In the genomic region with DNA sequence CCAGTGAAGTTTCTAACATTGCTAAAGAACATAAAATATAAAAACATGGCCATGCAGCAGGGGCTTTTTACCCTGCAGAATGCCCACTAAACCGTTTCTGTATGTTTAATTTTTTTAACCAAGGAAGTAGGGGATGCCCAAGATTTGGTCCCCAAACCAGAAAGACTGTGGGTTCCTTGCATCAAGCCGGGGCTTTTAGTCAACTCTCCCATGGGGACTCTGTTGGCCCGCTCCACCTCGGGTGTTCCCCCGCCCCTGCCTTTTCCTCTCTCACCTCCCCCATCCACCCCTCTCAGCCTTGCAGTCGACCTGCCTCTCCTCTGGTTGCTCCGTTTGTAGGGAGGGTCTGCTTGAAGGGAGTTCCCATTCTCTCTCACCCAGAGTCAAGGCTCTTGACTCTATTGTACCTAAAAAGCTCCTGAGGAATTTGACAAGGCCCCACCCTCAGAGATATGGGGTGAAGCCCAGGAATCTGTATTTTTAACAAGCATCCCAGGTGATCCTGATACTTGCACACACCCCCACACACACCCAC, we compare ENCODE assay signal across 10 cellular contexts.
DNase-seq lines count a peak whose midpoint lies in the region; ATAC-seq and TF ChIP-seq lines count a peak whose summit lies in the region.
"Had no signal": no experiment of that assay in that cellular context is flagged by ENCODE, and none has a peak within 500 bp of the region (broad histone marks: within the 10 kb centered on the region; RNA-seq: fewer than 3 reads in every experiment).

No MANE protein-coding gene starts in this region.

- H3K36me3 Mint-ChIP-seq in T-helper 2 cell treated with Interferon-gamma antibody and Interleukin-4, amounts not matched to agents 5 μg/mL and 100 μg/mL, for 36 hours (ENCODE audit: low read depth): peaks cover 41% of the 10 kb centered on the region
- H3K36me3 Mint-ChIP-seq in MCF 10A (ENCODE audit: insufficient read depth, unreplicated experiment): peaks cover 10% of the 10 kb centered on the region

- H3K4me1 Mint-ChIP-seq in T-helper 2 cell treated with Interferon-gamma antibody and Interleukin-4, amounts not matched to agents 5 μg/mL and 100 μg/mL, for 36 hours (ENCODE audit: low read depth): peaks cover 73% of the 10 kb centered on the region
- peaks cover 14% of the 10 kb centered on the region for H3K4me1 Mint-ChIP-seq in MCF 10A (ENCODE audit: insufficient read depth, unreplicated experiment)

- TF ChIP-seq EP300 in gastroesophageal sphincter (IDR thresholded peaks at IDR 0.05): no peak

- H3K4me3 Mint-ChIP-seq in T-helper 2 cell treated with Interferon-gamma antibody and Interleukin-4, amounts not matched to agents 5 μg/mL and 100 μg/mL, for 36 hours: peak overlapping the region; percentile 56
- H3K4me3 Mint-ChIP-seq in MCF 10A (ENCODE audit: unreplicated experiment): peak overlapping the region; percentile 47
- H3K4me3 Mint-ChIP-seq: neural crest cell had no signal

- no peaks in the 10 kb centered on the region for H3K27me3 Mint-ChIP-seq in T-helper 2 cell treated with Interferon-gamma antibody and Interleukin-4, amounts not matched to agents 5 μg/mL and 100 μg/mL, for 36 hours (ENCODE audit: low read depth)
- no peaks in the 10 kb centered on the region for H3K27me3 Mint-ChIP-seq in MCF 10A (ENCODE audit: insufficient read depth, unreplicated experiment)

- TF ChIP-seq CTCF in GM12865 (IDR thresholded peaks at IDR 0.05; ENCODE audit: insufficient read depth, low read depth, low read length, missing control alignments) (no peak), MCF 10A (IDR thresholded peaks at IDR 0.05; ENCODE audit: unreplicated experiment) (no peak), gastroesophageal sphincter (IDR thresholded peaks at IDR 0.05) (no peak)

- no peaks in the 10 kb centered on the region for H3K27me3 ChIP-seq in gastroesophageal sphincter

- no peaks in the 10 kb centered on the region for H3K9me3 ChIP-seq in gastroesophageal sphincter

- no peak for TF ChIP-seq POLR2A in gastroesophageal sphincter (IDR thresholded peaks at IDR 0.05)

- peaks cover 0 to 7% (median 0%) of the 10 kb centered on the region in 3 donors for H3K4me1 ChIP-seq in gastroesophageal sphincter

- peaks cover 16% of the 10 kb centered on the region for H3K9me3 Mint-ChIP-seq in T-helper 2 cell treated with Interferon-gamma antibody and Interleukin-4, amounts not matched to agents 5 μg/mL and 100 μg/mL, for 36 hours
- peaks cover 12% of the 10 kb centered on the region for H3K9me3 Mint-ChIP-seq in MCF 10A (ENCODE audit: unreplicated experiment)

- no peaks in the 10 kb centered on the region for H3K36me3 ChIP-seq in gastroesophageal sphincter

- 76 to 83% methylated on average over 1 to 6 of the region's 7 CpGs for WGBS in gastroesophageal sphincter (ENCODE audit: low coverage in 1 of 2), 2 donors

- peak overlapping the region; percentile 38 for H3K4me3 ChIP-seq in GM12865 (ENCODE audit: low read depth, low read length)
- H3K4me3 ChIP-seq in gastroesophageal sphincter: no peak overlapping the region

- DNase-seq in GM12865 (ENCODE audit: low read depth) (peak; percentile 94), MCF 10A (ENCODE audit: unreplicated experiment) (no peak), HK-2 (ENCODE audit: unreplicated experiment) (no peak)
- peak; percentile 79 for DNase-seq in T-helper 2 cell treated with Interferon-gamma antibody and Interleukin-4, amounts not matched to agents 5 μg/mL and 100 μg/mL, for 36 hours (ENCODE audit: low spot score)
- DNase-seq in stimulated activated CD4-positive, alpha-beta T cell treated with anti-CD3 and anti-CD28 coated beads, Interleukin-2, amount 100 ng/mL, for 48 hours: peak; percentile 57 to 61
- DNase-seq: cortex of kidney had no signal

- no peak overlapping the region for H3K27ac ChIP-seq in gastroesophageal sphincter

- no TSS peak for BruUV-seq in MCF 10A (replicated peaks; lab: Mats Ljungman, UMichigan)

- H3K27ac Mint-ChIP-seq in T-helper 2 cell treated with Interferon-gamma antibody and Interleukin-4, amounts not matched to agents 5 μg/mL and 100 μg/mL, for 36 hours: peak overlapping the region; percentile 89
- peak overlapping the region; percentile 92 for H3K27ac Mint-ChIP-seq in MCF 10A (ENCODE audit: low read depth, unreplicated experiment)

- ATAC-seq in GM21737 (IDR thresholded peaks at IDR 0.05; ENCODE audit: unreplicated experiment): no peak
- ATAC-seq in gastroesophageal sphincter: no peak
- ATAC-seq in GM18519 (IDR thresholded peaks at IDR 0.05; ENCODE audit: low FRiP score, unreplicated experiment): no peak

- intact Hi-C loops in MCF 10A (cut with micrococcal nuclease): loop anchor here (1.0 to 2.0 kb wide), 2 partner anchors 287 to 512 kb away; no protein-coding TSS in a partner anchor

- POLR2A ChIA-PET in MCF 10A (lab: Yijun Ruan, JAX): interaction anchor here (0.6 to 2.0 kb wide), 21 partner anchors 9 to 1728 kb away, joined by 3 to 42 read pairs (median 5); a partner anchor contains a TSS

- CTCF ChIA-PET in MCF 10A (lab: Yijun Ruan, JAX): interaction anchor here (0.6 to 2.1 kb wide), 5 partner anchors 13 to 400 kb away, joined by 3 to 7 read pairs (median 4); no protein-coding TSS in a partner anchor

Comparison
In these comparisons a context has a peak if more than half of its experiments do, and no peak if none do; other contexts are left out.
1. DNase-seq: peak in GM12865 (single experiment), T-helper 2 cell treated with Interferon-gamma antibody and Interleukin-4, amounts not matched to agents 5 μg/mL and 100 μg/mL, for 36 hours (single experiment) and stimulated activated CD4-positive, alpha-beta T cell treated with anti-CD3 and anti-CD28 coated beads, Interleukin-2, amount 100 ng/mL, for 48 hours (2 of 2); none in MCF 10A (single experiment) and HK-2 (single experiment).